In genomic region chr1:45009956-45010854, GRCh38 we compare ENCODE assay signal across 8 cellular contexts. TPM values are rescaled to one million over a fixed set of nuclear protein-coding genes. Genes with fewer than 3 reads are reported as not detected.
DNase-seq lines count a peak whose midpoint lies in the region; ATAC-seq and TF ChIP-seq lines count a peak whose summit lies in the region.

No MANE protein-coding gene starts in this region.

- H3K4me3 ChIP-seq in OCI-LY3 (ENCODE audit: low read length) (peak overlapping the region; percentile 90), breast epithelium (peak overlapping the region; percentile 81 to 99 (median 98)), stomach (peak overlapping the region; percentile 92 to 100 (median 98))

- H3K4me1 ChIP-seq in OCI-LY3 (ENCODE audit: low read length): peaks cover 16% of the 10 kb centered on the region
- H3K4me1 ChIP-seq in breast epithelium: peaks cover 5 to 31% of the 10 kb centered on the region in 2 donors
- H3K4me1 ChIP-seq in stomach: peaks cover 30 to 58% (median 54%) of the 10 kb centered on the region in 4 donors

- no peaks in the 10 kb centered on the region for H4K20me1 ChIP-seq in OCI-LY3 (ENCODE audit: insufficient read depth, low read length)

- TF ChIP-seq CTCF in OCI-LY3 (IDR thresholded peaks at IDR 0.05; ENCODE audit: low read depth, low read length) (no peak), breast epithelium (IDR thresholded peaks at IDR 0.05) (no peak), stomach (IDR thresholded peaks at IDR 0.05) (no peak)

- DNase-seq in Right ventricle myocardium superior (peak; percentile 54), cardiac septum (ENCODE audit: low spot score) (no peak), breast epithelium (ENCODE audit: low spot score in 2 of 2) (peak; percentile 7 to 57), left lobe of liver (ENCODE audit: low spot score) (peak; percentile 79), stomach (peak; percentile 70), GM19240 (ENCODE audit: insufficient read length, low spot score) (no peak), SIG-M5 treated with dmso at 0.1 percent for 504 hours (lab: John Stamatoyannopoulos, UW; ENCODE audit: unreplicated experiment) (no peak)

- no peaks in the 10 kb centered on the region for H3K36me3 ChIP-seq in OCI-LY3 (replicated peaks; ENCODE audit: low read depth, low read length)
- peaks cover 18% of the 10 kb centered on the region for H3K36me3 ChIP-seq in breast epithelium
- H3K36me3 ChIP-seq in stomach: peaks cover 42 to 63% (median 59%) of the 10 kb centered on the region in 4 donors

- intact Hi-C loops in Right ventricle myocardium superior (cut with DNase I) (loop anchor here (5.0 kb wide), 2 partner anchors 173 to 223 kb away; partner anchors contain the start of gene BEST4), cardiac septum (cut with DNase I) (loop anchor here (5.0 to 10.0 kb wide), 4 partner anchors 173 to 545 kb away; partner anchors contain the start of genes AKR1A1, PLK3 and RNU5D-1), breast epithelium (cut with DNase I; ENCODE audit: low total_unique reads) (loop anchor here (5.0 kb wide), 2 partner anchors 292 to 1242 kb away; no protein-coding TSS in a partner anchor), stomach (cut with DNase I; ENCODE audit: low total_unique reads) (loop anchor here (10.0 kb wide), 2 partner anchors 175 to 485 kb away; partner anchors contain the start of gene TESK2)

- H3K79me2 ChIP-seq in OCI-LY3 (ENCODE audit: low read length): no peaks in the 10 kb centered on the region; the same call in 1 of the 2 replicates

- no peaks in the 10 kb centered on the region for H3K27me3 ChIP-seq in OCI-LY3 (ENCODE audit: low read depth, low read length)
- H3K27me3 ChIP-seq in breast epithelium: no peaks in the 10 kb centered on the region
- H3K27me3 ChIP-seq in stomach: no peaks in the 10 kb centered on the region

- ATAC-seq in Right ventricle myocardium superior (ENCODE audit: poor library complexity): no peak
- ATAC-seq in left lobe of liver: peak; percentile 66

- WGBS in stomach, 5 donors: 17 to 33% (median 19%) methylated on average over 23 to 41 of the region's 41 CpGs

- no peak for TF ChIP-seq EP300 in stomach (IDR thresholded peaks at IDR 0.05)

- H3K4me2 ChIP-seq in OCI-LY3 (ENCODE audit: low read length): peak overlapping the region; percentile 90

- no peak for TF ChIP-seq POLR2A in breast epithelium (IDR thresholded peaks at IDR 0.05)
- TF ChIP-seq POLR2A in stomach (IDR thresholded peaks at IDR 0.05): no peak

- no peaks in the 10 kb centered on the region for H3K9me3 ChIP-seq in OCI-LY3 (ENCODE audit: insufficient read depth, low read length)
- no peaks in the 10 kb centered on the region for H3K9me3 ChIP-seq in breast epithelium
- no peaks in the 10 kb centered on the region for H3K9me3 ChIP-seq in stomach

- no peak overlapping the region for H3K27ac ChIP-seq in OCI-LY3 (ENCODE audit: low read length)
- H3K27ac ChIP-seq in breast epithelium: peak overlapping the region; percentile 78 to 79
- H3K27ac ChIP-seq in stomach: peak overlapping the region; percentile 84 to 89 (median 87)

- peak overlapping the region; percentile 51 for H3K9ac ChIP-seq in OCI-LY3 (ENCODE audit: low read length)

- 0 out of 2 replicates have a peak overlapping the region, but pooled peaks have one; percentile 96 for H2AFZ ChIP-seq in OCI-LY3 (ENCODE audit: low read depth, low read length)

RNA-seq across cellular contexts. Expression of gene HECTD3, which starts 0.9 kb away (rescaled TPM):
- total RNA-seq in Right ventricle myocardium superior: 22.3 TPM
- total RNA-seq in cardiac septum: 18.4 TPM
- total RNA-seq in breast epithelium: 10 to 100 TPM; 32.8 to 45.8 (median 33.4) TPM
- total RNA-seq in left lobe of liver: 33.9 TPM
- total RNA-seq in stomach: 100 to 1,000 TPM in 1 of 5 donors, 10 to 100 TPM in 4; 15.6 to 104 (median 50.0) TPM
- polyA plus RNA-seq in stomach: 10 to 100 TPM; 23.4 to 31.5 (median 26.1) TPM

RNA-seq across cellular contexts. Expression of gene UROD, which starts 1.8 kb away (rescaled TPM):
- 73.4 TPM for total RNA-seq in Right ventricle myocardium superior
- total RNA-seq in cardiac septum: 70.3 TPM
- 100 to 1,000 TPM in 1 of 3 donors, 10 to 100 TPM in 2; 74.1 to 115 (median 77.1) TPM for total RNA-seq in breast epithelium
- 76.5 TPM for total RNA-seq in left lobe of liver
- total RNA-seq in stomach: 100 to 1,000 TPM in 1 of 5 donors, 10 to 100 TPM in 4; 13.4 to 132 (median 41.6) TPM
- polyA plus RNA-seq in stomach: 10 to 100 TPM; 67.0 to 78.4 (median 73.3) TPM

RNA-seq across cellular contexts. Expression of gene EIF2B3, which starts 23.8 kb away (rescaled TPM):
- total RNA-seq in Right ventricle myocardium superior: 45.0 TPM
- total RNA-seq in cardiac septum: 26.5 TPM
- 10 to 100 TPM; 26.9 to 28.8 (median 28.8) TPM for total RNA-seq in breast epithelium
- total RNA-seq in left lobe of liver: 15.3 TPM
- total RNA-seq in stomach: 100 to 1,000 TPM in 1 of 5 donors, 10 to 100 TPM in 1, 1 to 10 TPM in 2, under 1 TPM in 1; 0.58 to 294 (median 7.4) TPM
- polyA plus RNA-seq in stomach: 10 to 100 TPM; 13.4 to 13.9 (median 13.4) TPM

Comparison
In these comparisons a context has a peak if more than half of its experiments do, and no peak if none do; other contexts are left out.
1. DNase-seq: peak in Right ventricle myocardium superior (single experiment), breast epithelium (2 of 2), left lobe of liver (single experiment) and stomach (single experiment); none in cardiac septum (single experiment), GM19240 (single experiment) and SIG-M5 treated with dmso at 0.1 percent for 504 hours (single experiment).
2. Peak in every context shown above with its lines, with median percentiles within 50 percentile points of each other: H3K4me3 ChIP-seq.